Comparison of ENCODE assay signal across 25 cellular contexts in genomic region chr1:231050395-231050794, GRCh38.
"Had no signal": no experiment of that assay in that cellular context is flagged by ENCODE, and none has a peak within 500 bp of the region (broad histone marks: within the 10 kb centered on the region; RNA-seq: fewer than 3 reads in every experiment).

No MANE protein-coding gene starts in this region.

- H3K4me3 ChIP-seq: stomach, suprapubic skin, testis, thoracic aorta, thyroid gland, tibial artery, tibial nerve, transverse colon, upper lobe of left lung, upper lobe of right lung, uterus, vagina had no signal

- ATAC-seq: stimulated activated memory B cell treated with anti-CD40 and anti-IgM and Interleukin-4, amounts not matched to agents 10 μg/mL and 1 μg/mL and 100 μg/mL, for 72 hours; stimulated activated naive B cell treated with anti-CD40 and anti-IgM and Interleukin-4, amounts not matched to agents 10 μg/mL and 1 μg/mL and 100 μg/mL, for 72 hours; stimulated activated naive CD8-positive, alpha-beta T cell treated with anti-CD3 and anti-CD28 coated beads, Interleukin-15, amount 100 ng/mL, for 72 hours; stimulated activated naive CD8-positive, alpha-beta T cell treated with anti-CD3 and anti-CD28 coated beads, Interleukin-15, Interleukin-2, amounts not matched to agents 100 U/mL and 50 U/mL, for 24 hours had no signal

- H3K4me1 ChIP-seq: uterus had no signal

- H3K27ac ChIP-seq: stomach, suprapubic skin, testis, thoracic aorta, thyroid gland, tibial artery, tibial nerve, transverse colon, upper lobe of left lung, upper lobe of right lung, uterus, vagina had no signal

- H3K36me3 ChIP-seq: stomach, suprapubic skin, thoracic aorta, thyroid gland, tibial artery, tibial nerve, transverse colon, upper lobe of left lung, upper lobe of right lung, uterus, vagina had no signal

- H3K9me3 ChIP-seq: stomach, suprapubic skin, testis, thyroid gland, tibial nerve, transverse colon, upper lobe of left lung, upper lobe of right lung, uterus, vagina had no signal

- DNase-seq: stimulated activated CD4-positive, alpha-beta T cell treated with anti-CD3 and anti-CD28 coated beads, Interleukin-2, amount 100 ng/mL, for 48 hours; stimulated activated CD4-positive, alpha-beta T cell treated with anti-CD3 and anti-CD28 coated beads, Interleukin-4, amount 100 ng/mL, for 1 hour; stimulated activated CD4-positive, alpha-beta T cell treated with anti-CD3 and anti-CD28 coated beads, Interleukin-4, amount 100 ng/mL, for 24 hours; stimulated activated CD4-positive, alpha-beta T cell treated with anti-CD3 and anti-CD28 coated beads, Interleukin-4, amount 100 ng/mL, for 4 hours; stimulated activated CD8-positive, alpha-beta memory T cell treated with anti-CD3 and anti-CD28 coated beads, Interleukin-4, amount 100 ng/mL, for 48 hours; stimulated activated naive B cell treated with anti-CD40 and anti-IgM and Interleukin-4, amounts not matched to agents 10 μg/mL and 1 μg/mL and 100 μg/mL, for 72 hours; stimulated activated naive CD4-positive, alpha-beta T cell; stimulated activated naive CD4-positive, alpha-beta T cell treated with Interleukin-2 at 50 U/mL for 16 hours; stimulated activated naive CD8-positive, alpha-beta T cell treated with anti-CD3 and anti-CD28 coated beads, Interleukin-15, amount 100 ng/mL, for 72 hours; stimulated activated naive CD8-positive, alpha-beta T cell treated with anti-CD3 and anti-CD28 coated beads, Interleukin-15, Interleukin-2, amounts not matched to agents 100 U/mL and 50 U/mL, for 24 hours; stomach; substantia nigra; testis; thyroid gland; tibial artery; transverse colon; upper lobe of left lung; upper lobe of right lung; uterus had no signal

- FAIRE-seq: urothelium cell line had no signal

- H3K27me3 ChIP-seq: stomach, testis, thyroid gland, tibial artery, tibial nerve, upper lobe of left lung, upper lobe of right lung, uterus, vagina had no signal
